ENCODE assay signal across 8 cellular contexts in the genomic region with DNA sequence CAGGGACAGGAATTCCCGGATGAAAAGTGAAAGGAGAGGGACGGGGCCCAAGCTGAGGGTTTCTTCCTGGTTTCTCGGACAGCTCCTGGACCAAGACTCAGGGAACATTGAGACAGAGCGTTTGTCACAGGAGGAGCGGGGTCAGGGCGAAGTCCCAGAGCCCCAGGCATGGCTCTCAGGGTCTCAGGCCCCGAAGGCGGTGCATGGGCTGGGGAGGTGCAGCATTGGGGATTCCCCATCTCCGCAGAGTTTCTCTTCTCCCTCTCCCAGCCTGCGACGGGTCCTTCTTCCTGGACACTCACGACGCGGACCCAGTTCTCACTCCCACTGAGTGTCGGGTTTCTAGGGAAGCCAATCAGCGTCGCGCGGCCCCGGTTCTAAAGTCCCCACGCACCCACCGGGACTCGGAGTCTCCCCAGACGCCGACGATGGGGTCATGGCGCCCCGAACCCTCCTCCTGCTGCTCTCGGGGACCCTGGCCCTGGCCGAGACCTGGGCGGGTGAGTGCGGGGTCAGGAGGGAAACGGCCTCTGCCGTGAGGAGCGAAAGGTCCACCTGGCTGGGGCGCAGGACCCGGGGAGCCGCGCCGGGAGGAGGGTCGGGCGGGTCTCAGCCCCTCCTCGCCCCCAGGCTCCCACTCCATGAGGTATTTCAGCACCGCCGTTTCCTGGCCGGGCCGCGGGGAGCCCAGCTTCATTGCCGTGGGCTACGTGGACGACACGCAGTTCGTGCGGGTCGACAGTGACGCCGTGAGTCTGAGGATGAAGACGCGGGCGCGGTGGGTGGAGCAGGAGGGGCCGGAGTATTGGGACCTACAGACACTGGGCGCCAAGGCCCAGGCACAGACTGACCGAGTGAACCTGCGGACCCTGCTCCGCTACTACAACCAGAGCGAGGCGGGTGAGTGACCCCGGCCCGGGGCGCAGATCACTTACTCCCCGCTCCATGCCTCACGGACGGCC. TPM values are rescaled to one million over a fixed set of nuclear protein-coding genes. Genes with fewer than 3 reads are reported as not detected.
DNase-seq lines count a peak whose midpoint lies in the region; ATAC-seq and TF ChIP-seq lines count a peak whose summit lies in the region.

No MANE protein-coding gene starts in this region.

- peak; percentile 68 to 88 (median 81) for ATAC-seq in heart right ventricle
- ATAC-seq in GM18517 (IDR thresholded peaks at IDR 0.05; ENCODE audit: unreplicated experiment) = no peak
- ATAC-seq in GM19397 (IDR thresholded peaks at IDR 0.05; ENCODE audit: unreplicated experiment) = no peak

- intact Hi-C loops in heart right ventricle (cut with DNase I) = loop anchor here in 1 of 10 donors (10.0 kb wide), 1 partner anchor 82 kb away; no protein-coding TSS in a partner anchor

- peaks cover 78% of the 10 kb centered on the region for H3K27me3 Mint-ChIP-seq in progenitor cell of endocrine pancreas

- peak overlapping the region; percentile 63 for H3K4me3 Mint-ChIP-seq in progenitor cell of endocrine pancreas (ENCODE audit: low read depth)

- no peaks in the 10 kb centered on the region for H3K9me3 ChIP-seq in heart right ventricle
- no peaks in the 10 kb centered on the region for H3K9me3 ChIP-seq in BE2C

- H3K9me3 Mint-ChIP-seq in progenitor cell of endocrine pancreas (ENCODE audit: low read depth) = no peaks in the 10 kb centered on the region

- WGBS in heart right ventricle, 2 donors = 3 to 4% methylated on average over 74 of the region's 74 CpGs

- H3K27ac ChIP-seq in heart right ventricle = peak overlapping the region in 6 of 10 donors; percentile 20 to 60 (median 48)

- no peak for TF ChIP-seq CTCF in GM13977 (IDR thresholded peaks at IDR 0.05; ENCODE audit: extremely low read depth, insufficient read depth, missing control alignments)
- peak in 2 of 9 donors; percentile 13 to 21 for TF ChIP-seq CTCF in heart right ventricle (IDR thresholded peaks at IDR 0.05)
- no peak for TF ChIP-seq CTCF in progenitor cell of endocrine pancreas (IDR thresholded peaks at IDR 0.05; ENCODE audit: unreplicated experiment)
- no peak for TF ChIP-seq CTCF in BE2C (IDR thresholded peaks at IDR 0.05; ENCODE audit: low read depth, low read length)

- H3K4me1 ChIP-seq in heart right ventricle = peaks cover 2 to 21% (median 16%) of the 10 kb centered on the region in 9 donors
- no peaks in the 10 kb centered on the region for H3K4me1 ChIP-seq in BE2C

- peak; percentile 23 for DNase-seq in GM13977 (ENCODE audit: low spot score)
- peak; percentile 9 for DNase-seq in activated T-helper 9 cell treated with anti-CD3 and anti-CD28 coated beads, Interleukin-2, amount 50 U/mL, for 16 hours (ENCODE audit: low read depth)
- peak; percentile 41 to 52 for DNase-seq in heart right ventricle
- no peak for DNase-seq in progenitor cell of endocrine pancreas (ENCODE audit: low spot score, unreplicated experiment)
- no peak for DNase-seq in HuH-7.5 (ENCODE audit: low spot score)
- no peak for DNase-seq in BE2C

- peaks cover 8% of the 10 kb centered on the region for H3K36me3 Mint-ChIP-seq in progenitor cell of endocrine pancreas (ENCODE audit: insufficient read depth)

- H3K27ac Mint-ChIP-seq in progenitor cell of endocrine pancreas = no peak overlapping the region

- peaks cover 5% of the 10 kb centered on the region for H3K4me1 Mint-ChIP-seq in progenitor cell of endocrine pancreas (ENCODE audit: low read depth)

- in situ Hi-C loops in GM13977 (cut with MboI; ENCODE audit: low pct_unique_long_range_greater_than_20kb, low sequenced_read_pairs, unreplicated experiment) = loop anchor here (10.0 kb wide), 1 partner anchor 162 kb away; no protein-coding TSS in a partner anchor

- H3K4me3 ChIP-seq in heart right ventricle (peak overlapping the region; percentile 47 to 92 (median 64)), BE2C (ENCODE audit: low read depth, low read length) (no peak overlapping the region)

- H3K36me3 ChIP-seq in heart right ventricle = peaks cover 0 to 4% (median 0%) of the 10 kb centered on the region in 9 donors
- H3K36me3 ChIP-seq in BE2C = no peaks in the 10 kb centered on the region

- H3K27me3 ChIP-seq in heart right ventricle (peaks cover 0 to 39% (median 14%) of the 10 kb centered on the region in 7 donors), BE2C (peaks cover 35% of the 10 kb centered on the region)

RNA-seq across cellular contexts. Expression of gene POLR1H, which starts 54.6 kb away (rescaled TPM):
- total RNA-seq in heart right ventricle = 10 to 100 TPM; 11.5 to 21.8 (median 14.7) TPM
- polyA plus RNA-seq in heart right ventricle = 10 to 100 TPM; 17.2 to 45.2 TPM
- total RNA-seq in progenitor cell of endocrine pancreas = 23.0 and 27.3 TPM in 2 replicates
- polyA plus RNA-seq in BE2C (2012; ENCODE audit: insufficient read depth, insufficient read length, low read depth) = 93.2 TPM

Comparison
In these comparisons a context has a peak if more than half of its experiments do, and no peak if none do; other contexts are left out.
1. DNase-seq: peak in GM13977 (single experiment), activated T-helper 9 cell treated with anti-CD3 and anti-CD28 coated beads, Interleukin-2, amount 50 U/mL, for 16 hours (single experiment) and heart right ventricle (2 of 2); none in progenitor cell of endocrine pancreas (single experiment), HuH-7.5 (single experiment) and BE2C (single experiment).
2. ATAC-seq: peak in heart right ventricle (8 of 8); none in GM18517 (single experiment) and GM19397 (single experiment).